ENCODE assay signal across 9 cellular contexts in genomic region chr3:195150194-195151118, GRCh38.
DNase-seq lines count a peak whose midpoint lies in the region; ATAC-seq and TF ChIP-seq lines count a peak whose summit lies in the region.
"Had no signal": no experiment of that assay in that cellular context is flagged by ENCODE, and none has a peak within 500 bp of the region (broad histone marks: within the 10 kb centered on the region; RNA-seq: fewer than 3 reads in every experiment).

No MANE protein-coding gene starts in this region.

- TF ChIP-seq CTCF in IMR-90 (conservative IDR thresholded peaks at IDR 0.05; ENCODE audit: low read depth, low read length) (no peak), fibroblast of villous mesenchyme (IDR thresholded peaks at IDR 0.05; ENCODE audit: insufficient read depth, low read depth, low read length) (no peak), nephron (IDR thresholded peaks at IDR 0.05; ENCODE audit: unreplicated experiment in 3 of 3) (no peak)

- no peak for TF ChIP-seq RAD21 in IMR-90 (IDR thresholded peaks at IDR 0.05; ENCODE audit: low read length)

- peak overlapping the region; percentile 98 for H2BK5ac ChIP-seq in IMR-90 (ENCODE audit: low read depth, low read length, poor library complexity, severe bottlenecking)

- no peaks in the 10 kb centered on the region for H3K36me3 ChIP-seq in IMR-90 (ENCODE audit: control insufficient read depth, insufficient read depth, low read length)

- no peaks in the 10 kb centered on the region for H4K20me1 ChIP-seq in IMR-90 (ENCODE audit: insufficient read depth, low read length)

- H3K9me3 Mint-ChIP-seq in nephron = no peaks in the 10 kb centered on the region

- peak overlapping the region; percentile 87 for H3K9ac ChIP-seq in IMR-90 (ENCODE audit: low read depth, low read length)

- WGBS in IMR-90 (ENCODE audit: extremely low coverage in 2 of 2, insufficient read length in 1 of 2), 2 experiments = 34 to 100% methylated on average over 1 to 17 of the region's 20 CpGs

- peaks cover 6% of the 10 kb centered on the region for H3K27me3 Mint-ChIP-seq in nephron (ENCODE audit: low read depth)

- H2AK9ac ChIP-seq in IMR-90 (replicated peaks; ENCODE audit: low read depth, low read length, poor library complexity) = peak overlapping the region; percentile 86

- H3K79me1 ChIP-seq in IMR-90 (ENCODE audit: low read depth in 1 of 2, low read length in 2 of 2) = peaks cover 14 to 34% of the 10 kb centered on the region in 2 experiments; a peak in 3 of 4 replicates

- peak overlapping the region; percentile 97 to 100 for H4K8ac ChIP-seq in IMR-90 (ENCODE audit: low read depth in 2 of 2, low read length in 2 of 2)

- CTCF ChIA-PET in IMR-90 (lab: Yijun Ruan, JAX) = interaction anchor here (0.6 to 1.5 kb wide), 2 partner anchors 22 to 468 kb away, joined by 3 to 8 read pairs; no protein-coding TSS in a partner anchor

- no peaks in the 10 kb centered on the region for H3K9me3 ChIP-seq in IMR-90 (ENCODE audit: control insufficient read depth, insufficient read depth, low read length)

- H3K4me1 ChIP-seq in IMR-90 (ENCODE audit: control insufficient read depth, insufficient read depth, low read length) = peaks cover 42% of the 10 kb centered on the region

- H3K4me3 Mint-ChIP-seq in nephron = peak overlapping the region in 2 of 3 experiments; percentile 16 to 47

- BruUV-seq in IMR-90 (replicated peaks; lab: Mats Ljungman, UMichigan) = no TSS peak

- DNase-seq in DMS53 (lab: John Stamatoyannopoulos, UW) = peak; percentile 71
- no peak for DNase-seq in DMS53 treated with DMSO at 0.1 percent for 48 hours (lab: John Stamatoyannopoulos, UW; ENCODE audit: unreplicated experiment)
- peak; percentile 81 for DNase-seq in IMR-90
- DNase-seq in activated CD4-positive, alpha-beta T cell treated with anti-CD3 and anti-CD28 coated beads for 48 hours = peak; percentile 27
- peak; percentile 86 for DNase-seq in fibroblast of villous mesenchyme (ENCODE audit: low read depth)
- DNase-seq in RPMI8226 = no peak

- no peaks in the 10 kb centered on the region for H3K27me3 ChIP-seq in IMR-90 (ENCODE audit: control insufficient read depth, insufficient read depth, low read length)

- ATAC-seq in IMR-90 (ENCODE audit: low read depth) (peak; percentile 46), HG03045 (IDR thresholded peaks at IDR 0.05; ENCODE audit: unreplicated experiment) (no peak)

- peak overlapping the region; percentile 99 for H4K5ac ChIP-seq in IMR-90 (ENCODE audit: low read depth, low read length)

- H2BK20ac ChIP-seq in IMR-90 (ENCODE audit: low read depth, low read length) = peak overlapping the region; percentile 97

- peak overlapping the region; percentile 99 for H3K14ac ChIP-seq in IMR-90 (replicated peaks; ENCODE audit: low read depth, low read length)

- peak overlapping the region; percentile 28; the same call in 1 of the 2 replicates for H3K4me3 ChIP-seq in IMR-90 (ENCODE audit: insufficient read depth, low read depth, low read length)
- peak overlapping the region; percentile 35 for H3K4me3 ChIP-seq in fibroblast of villous mesenchyme (ENCODE audit: low read depth, low read length)

- H3K23ac ChIP-seq in IMR-90 (ENCODE audit: low read depth, low read length) = peak overlapping the region; percentile 100

- no peaks in the 10 kb centered on the region for H3K36me3 Mint-ChIP-seq in nephron (ENCODE audit: low read depth)

- in situ Hi-C loops in IMR-90 (cut with MboI; ENCODE audit: low sequenced_read_pairs) = no loop called here

- peak overlapping the region; percentile 100 for H2AK5ac ChIP-seq in IMR-90 (ENCODE audit: low read depth, low read length)

- H3K9me1 ChIP-seq in IMR-90 (ENCODE audit: insufficient read depth, low read length) = peaks cover 32% of the 10 kb centered on the region

- peak overlapping the region; percentile 85 for H3K4me2 ChIP-seq in IMR-90 (ENCODE audit: low read depth, low read length)

- H3K56ac ChIP-seq in IMR-90 (ENCODE audit: extremely low read depth, insufficient read depth, low read length) = peak overlapping the region; percentile 90

- H3K18ac ChIP-seq in IMR-90 (ENCODE audit: low read depth, low read length) = peak overlapping the region; percentile 98

- peak overlapping the region; percentile 94 for H4K91ac ChIP-seq in IMR-90 (ENCODE audit: insufficient read depth, low read depth, low read length)

- dilution Hi-C loops in IMR-90 (cut with HindIII; ENCODE audit: low sequenced_read_pairs, unreplicated experiment) = no loop called here

- H3K4me1 Mint-ChIP-seq in nephron = peaks cover 75% of the 10 kb centered on the region

- H2BK15ac ChIP-seq in IMR-90 (ENCODE audit: low read depth, low read length) = peak overlapping the region; percentile 99; the same call in 2 of the 3 replicates

- peak overlapping the region; percentile 32 to 58 (median 51) for H3K27ac Mint-ChIP-seq in nephron

- peak overlapping the region; percentile 95 for H3K27ac ChIP-seq in IMR-90 (ENCODE audit: insufficient read depth, low read length)
- H3K27ac ChIP-seq: 22Rv1 had no signal

- peak overlapping the region; percentile 99 for H3K4ac ChIP-seq in IMR-90 (ENCODE audit: low read depth, low read length)

- peak overlapping the region; percentile 91 for H2AFZ ChIP-seq in IMR-90 (replicated peaks; ENCODE audit: low read length, poor library complexity)

- TF ChIP-seq POLR2A in IMR-90 (IDR thresholded peaks at IDR 0.05; ENCODE audit: low read depth, low read length) = no peak

- H2BK120ac ChIP-seq in IMR-90 (ENCODE audit: low read depth, low read length) = peak overlapping the region; percentile 98

- intact Hi-C loops in IMR-90 (cut with micrococcal nuclease) = loop anchor here (10.0 kb wide), 1 partner anchor 104 kb away; no protein-coding TSS in a partner anchor

- POLR2A ChIA-PET in IMR-90 (lab: Charles Lee; ENCODE audit: unreplicated experiment) = interaction anchor here (0.6 kb wide), 1 partner anchor 671 kb away, joined by 3 read pairs; no protein-coding TSS in a partner anchor

TF ChIP-seq in IMR-90, 13 proteins besides CTCF, POLR2A, EP300 and RAD21:
- TF ChIP-seq RFX5 (IDR thresholded peaks at IDR 0.05; ENCODE audit: low read depth, low read length) (no peak), MXI1 (IDR thresholded peaks at IDR 0.05; ENCODE audit: borderline replicate concordance, low read depth, low read length) (no peak), FOS (IDR thresholded peaks at IDR 0.05; ENCODE audit: low read depth, low read length) (no peak), BHLHE40 (IDR thresholded peaks at IDR 0.05; ENCODE audit: low read depth, low read length) (0 out of 2 replicates have a peak, but pooled peaks have one; percentile 21), SMC3 (IDR thresholded peaks at IDR 0.05; ENCODE audit: low read depth, low read length) (peak; percentile 14; the same call in 1 of the 2 replicates), MAFK (IDR thresholded peaks at IDR 0.05; ENCODE audit: low read depth, low read length) (no peak), RCOR1 (IDR thresholded peaks at IDR 0.05; ENCODE audit: insufficient replicate concordance, low read length) (peak; percentile 89), CHD1 (IDR thresholded peaks at IDR 0.05; ENCODE audit: low read depth, low read length) (no peak), ELK1 (IDR thresholded peaks at IDR 0.05; ENCODE audit: borderline replicate concordance, low read depth, low read length) (no peak), NFE2L2 (IDR thresholded peaks at IDR 0.05; ENCODE audit: low read depth, low read length) (no peak), CEBPB (IDR thresholded peaks at IDR 0.05; ENCODE audit: low read depth, low read length) (no peak), MAZ (IDR thresholded peaks at IDR 0.05; ENCODE audit: borderline replicate concordance, low read depth, low read length) (peak; percentile 50; the same call in 1 of the 2 replicates), USF2 (IDR thresholded peaks at IDR 0.05; ENCODE audit: low read depth, low read length) (peak; percentile 21)

Comparison
In these comparisons a context has a peak if more than half of its experiments do, and no peak if none do; other contexts are left out.
1. DNase-seq: peak in DMS53 (single experiment), IMR-90 (single experiment), activated CD4-positive, alpha-beta T cell treated with anti-CD3 and anti-CD28 coated beads for 48 hours (single experiment) and fibroblast of villous mesenchyme (single experiment); none in DMS53 treated with DMSO at 0.1 percent for 48 hours (single experiment) and RPMI8226 (single experiment).